In genomic region chr15:50685976-50686467, GRCh38 we compare ENCODE assay signal across 1 cellular context.
TF ChIP-seq lines count a peak whose summit lies in the region.

No MANE protein-coding gene starts in this region.

TF ChIP-seq in K562, 482 proteins besides CTCF, POLR2A, EP300 and RAD21 (continued from another document and continues in another):
- TF ChIP-seq MLLT1 (IDR thresholded peaks at IDR 0.05): 0 out of 4 replicates have a peak, but pooled peaks of 1 of the 2 experiments have one; percentile 30
- peak in 1 of 2 experiments; percentile 82; a peak in 1 of 4 replicates for TF ChIP-seq SIN3A (IDR thresholded peaks at IDR 0.05; ENCODE audit: borderline replicate concordance in 2 of 2, control insufficient read depth in 1 of 2, low read depth in 2 of 2, low read length in 2 of 2)
- TF ChIP-seq MYNN (IDR thresholded peaks at IDR 0.05): no peak
- no peak for TF ChIP-seq MYNN (CRISPR knock-in tag; IDR thresholded peaks at IDR 0.05)
- no peak for TF ChIP-seq ZNF212 (CRISPR knock-in tag; IDR thresholded peaks at IDR 0.05)
- TF ChIP-seq HIVEP1 (CRISPR knock-in tag; IDR thresholded peaks at IDR 0.05): no peak
- peak; percentile 50; the same call in 1 of the 2 replicates for TF ChIP-seq AFF4 (CRISPR knock-in tag; IDR thresholded peaks at IDR 0.05)
- TF ChIP-seq ZNF79 (CRISPR knock-in tag; IDR thresholded peaks at IDR 0.05; ENCODE audit: low read depth): no peak
- TF ChIP-seq BRD9 (IDR thresholded peaks at IDR 0.05; ENCODE audit: low read depth, partially characterized antibody): peak; percentile 37
- no peak for TF ChIP-seq HNRNPH1 (optimal IDR thresholded peaks at IDR 0.05; ENCODE audit: low read depth, low read length)
- no peak for TF ChIP-seq HNRNPK (IDR thresholded peaks at IDR 0.05; ENCODE audit: low read depth, low read length, poor library complexity, severe bottlenecking)
- 0 out of 4 replicates have a peak, but pooled peaks of 1 of the 2 experiments have one; percentile 13 for TF ChIP-seq ZMIZ1 (IDR thresholded peaks at IDR 0.05; ENCODE audit: low read depth in 2 of 2, low read length in 2 of 2)
- no peak for TF ChIP-seq ZC3H8 (IDR thresholded peaks at IDR 0.05)
- 0 out of 2 replicates have a peak, but pooled peaks have one; percentile 6 for TF ChIP-seq HMBOX1 (IDR thresholded peaks at IDR 0.05)
- 0 out of 2 replicates have a peak, but pooled peaks have one; percentile 37 for TF ChIP-seq ARID1B (IDR thresholded peaks at IDR 0.05)
- TF ChIP-seq HNRNPLL (IDR thresholded peaks at IDR 0.05; ENCODE audit: low read depth, low read length, poor library complexity, severe bottlenecking): peak; percentile 74
- no peak for TF ChIP-seq ZNF584 (CRISPR knock-in tag; IDR thresholded peaks at IDR 0.05; ENCODE audit: low read depth)
- TF ChIP-seq TFAP4 (CRISPR knock-in tag; IDR thresholded peaks at IDR 0.05; ENCODE audit: borderline replicate concordance): peak; percentile 93
- peak; percentile 61 for TF ChIP-seq CBFA2T3 (IDR thresholded peaks at IDR 0.05)
- peak in 1 of 2 experiments; percentile 18 for TF ChIP-seq AFF1 (IDR thresholded peaks at IDR 0.05; ENCODE audit: low read depth in 1 of 2, partially characterized antibody in 2 of 2)
- 0 out of 2 replicates have a peak, but pooled peaks have one; percentile 28 for TF ChIP-seq VEZF1 (CRISPR knock-in tag; IDR thresholded peaks at IDR 0.05)
- no peak for TF ChIP-seq ZNF830 (CRISPR knock-in tag; IDR thresholded peaks at IDR 0.05)
- TF ChIP-seq BCOR (IDR thresholded peaks at IDR 0.05): peak; percentile 22; the same call in 1 of the 2 replicates
- peak; percentile 52 for TF ChIP-seq SMARCE1 (IDR thresholded peaks at IDR 0.05)
- peak in 1 of 3 experiments; percentile 5; a peak in 1 of 6 replicates for TF ChIP-seq ZBTB11 (CRISPR knock-in tag; IDR thresholded peaks at IDR 0.05)
- peak; percentile 65; the same call in 1 of the 2 replicates for TF ChIP-seq THAP12 (CRISPR knock-in tag; IDR thresholded peaks at IDR 0.05)
- TF ChIP-seq FOS (IDR thresholded peaks at IDR 0.05; ENCODE audit: extremely low read depth, insufficient read length): no peak
- no peak for TF ChIP-seq CHD4 (IDR thresholded peaks at IDR 0.05; ENCODE audit: insufficient read depth, insufficient replicate concordance, low read depth, low read length, poor library complexity, severe bottlenecking)
- TF ChIP-seq RCOR1 (IDR thresholded peaks at IDR 0.05; ENCODE audit: borderline replicate concordance in 1 of 2, low read depth in 2 of 2, low read length in 2 of 2): peak in 1 of 2 experiments; percentile 70; a peak in 1 of 4 replicates
- peak; percentile 40 for TF ChIP-seq CCNT2 (IDR thresholded peaks at IDR 0.05; ENCODE audit: borderline replicate concordance, extremely low read depth, insufficient read length, low read depth, low read length)
- TF ChIP-seq MAZ (CRISPR knock-in tag; conservative IDR thresholded peaks at IDR 0.05 in 1 of 2, IDR thresholded peaks at IDR 0.05 in 1 of 2): peak in 1 of 2 experiments; percentile 6; a peak in 1 of 4 replicates
- TF ChIP-seq DPF2 (IDR thresholded peaks at IDR 0.05): 0 out of 2 replicates have a peak, but pooled peaks have one; percentile 33
